ENCODE assay signal across 3 cellular contexts in the genomic region with DNA sequence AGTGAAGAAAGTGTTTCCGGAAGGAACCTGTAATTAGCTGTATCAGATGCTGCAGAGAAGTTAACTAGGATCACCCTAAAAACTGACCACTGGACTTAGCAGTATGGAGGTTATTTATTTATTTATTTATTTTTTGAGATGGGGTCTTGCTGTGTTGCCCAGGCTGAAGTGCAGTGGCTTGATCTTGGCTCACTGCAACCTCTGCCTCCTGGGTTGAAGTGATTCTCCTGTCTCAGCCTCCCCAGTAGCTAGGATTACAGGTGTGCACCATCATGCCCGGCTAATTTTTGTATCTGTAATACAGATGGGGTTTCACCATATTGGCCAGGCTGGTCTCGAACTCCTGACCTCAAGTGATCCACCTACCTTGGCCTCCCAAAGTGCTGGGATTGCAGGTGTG.
TF ChIP-seq lines count a peak whose summit lies in the region.

No MANE protein-coding gene starts in this region.

TF ChIP-seq in HEK293, 187 proteins besides CTCF, POLR2A, EP300 and RAD21:
- TF ChIP-seq ZNF121 (tag by site-specific recombination; IDR thresholded peaks at IDR 0.05), result peak; percentile 45; the same call in 1 of the 2 replicates

TF ChIP-seq in K562, 482 proteins besides CTCF, POLR2A, EP300 and RAD21:
- TF ChIP-seq KDM1A (IDR thresholded peaks at IDR 0.05), result peak in 1 of 2 experiments; percentile 44; a peak in 2 of 4 replicates
- peak; percentile 91 for TF ChIP-seq ZNF121 (CRISPR knock-in tag; conservative IDR thresholded peaks at IDR 0.05)
- TF ChIP-seq BCOR (IDR thresholded peaks at IDR 0.05), result peak; percentile 67; the same call in 1 of the 2 replicates
- peak; percentile 44 for TF ChIP-seq RBM25 (IDR thresholded peaks at IDR 0.05; ENCODE audit: low read depth, low read length, severe bottlenecking)

TF ChIP-seq in HepG2, 621 proteins besides CTCF, POLR2A, EP300 and RAD21:
- TF ChIP-seq ZNF121 (CRISPR knock-in tag; IDR thresholded peaks at IDR 0.05), result peak; percentile 79; the same call in 1 of the 2 replicates
